In genomic region chr17:29074488-29074887, GRCh38 we compare ENCODE assay signal across 23 cellular contexts. TPM values are rescaled to one million over a fixed set of nuclear protein-coding genes. Genes with fewer than 3 reads are reported as not detected.
"Had no signal": no experiment of that assay in that cellular context is flagged by ENCODE, and none has a peak within 500 bp of the region (broad histone marks: within the 10 kb centered on the region; RNA-seq: fewer than 3 reads in every experiment).

No MANE protein-coding gene starts in this region.

- DNase-seq: activated CD4-positive, alpha-beta T cell treated with anti-CD3 and anti-CD28 coated beads, Interleukin-2, amount 10 ng/mL, durations not matched to agents 7 days and 5 days; activated gamma-delta T cell treated with Interleukin-2 at 50 U/mL for 16 hours; activated T-cell treated with anti-CD3 and anti-CD28 coated beads, Interleukin-2, amount 50 U/mL, for 1 hour; adrenal gland; brain microvascular endothelial cell; central memory CD4-positive, alpha-beta T cell; left lung; mammary epithelial cell; nephron progenitor cell; sigmoid colon; stimulated activated CD4-positive, alpha-beta T cell treated with anti-CD3 and anti-CD28 coated beads, Interleukin-2, amount 100 ng/mL, for 48 hours; stimulated activated CD8-positive, alpha-beta memory T cell treated with anti-CD3 and anti-CD28 coated beads, Interleukin-4, amount 100 ng/mL, for 48 hours; stimulated activated naive CD4-positive, alpha-beta T cell; testis; trophoblast cell had no signal

- H3K79me2 ChIP-seq: parathyroid adenoma had no signal

- H3K36me3 Mint-ChIP-seq: activated naive CD4-positive, alpha-beta T cell treated with anti-CD3 and anti-CD28 coated beads, Interleukin-2, amount 50 U/mL, for 24 hours had no signal

- H3K27ac Mint-ChIP-seq: activated CD4-positive, alpha-beta T cell treated with anti-CD3 and anti-CD28 coated beads, Interleukin-2, amount 10 ng/mL, durations not matched to agents 7 days and 5 days; activated naive CD4-positive, alpha-beta T cell treated with anti-CD3 and anti-CD28 coated beads, Interleukin-2, amount 50 U/mL, for 24 hours; mesothelial cell of epicardium; nephron progenitor cell had no signal

- H2AFZ ChIP-seq: parathyroid adenoma had no signal

- H3K4me1 Mint-ChIP-seq: activated CD4-positive, alpha-beta T cell treated with anti-CD3 and anti-CD28 coated beads, Interleukin-2, amount 10 ng/mL, durations not matched to agents 7 days and 5 days had no signal

- ATAC-seq: activated CD4-positive, CD25-positive, alpha-beta regulatory T cell treated with anti-CD3 and anti-CD28 coated beads, Interleukin-2, amount 50 U/mL, for 24 hours; left lung had no signal

- H3K4me1 ChIP-seq: sigmoid colon, vagina had no signal

- H3K9me3 Mint-ChIP-seq: activated CD4-positive, alpha-beta T cell treated with anti-CD3 and anti-CD28 coated beads, Interleukin-2, amount 10 ng/mL, durations not matched to agents 7 days and 5 days; activated naive CD4-positive, alpha-beta T cell treated with anti-CD3 and anti-CD28 coated beads, Interleukin-2, amount 50 U/mL, for 24 hours; mesothelial cell of epicardium; nephron progenitor cell had no signal

- H3K9me3 ChIP-seq: adrenal gland, ascending aorta, left lung, sigmoid colon, testis, vagina had no signal

- H3K27me3 ChIP-seq: adrenal gland, ascending aorta, left lung, testis, vagina had no signal

- H3K27ac ChIP-seq: adrenal gland, ascending aorta, brain microvascular endothelial cell, coronary artery, epithelial cell of prostate, left lung, parathyroid adenoma, sigmoid colon, testis, vagina had no signal

- H3K36me3 ChIP-seq: brain microvascular endothelial cell had no signal

- H3K9ac ChIP-seq: parathyroid adenoma had no signal

- H3K4me3 Mint-ChIP-seq: activated CD4-positive, alpha-beta T cell treated with anti-CD3 and anti-CD28 coated beads, Interleukin-2, amount 10 ng/mL, durations not matched to agents 7 days and 5 days; activated naive CD4-positive, alpha-beta T cell treated with anti-CD3 and anti-CD28 coated beads, Interleukin-2, amount 50 U/mL, for 24 hours; mesothelial cell of epicardium; nephron progenitor cell had no signal

- H3K4me3 ChIP-seq: adrenal gland, ascending aorta, coronary artery, left lung, sigmoid colon, testis, vagina had no signal

- H3K27me3 Mint-ChIP-seq: activated CD4-positive, alpha-beta T cell treated with anti-CD3 and anti-CD28 coated beads, Interleukin-2, amount 10 ng/mL, durations not matched to agents 7 days and 5 days; activated naive CD4-positive, alpha-beta T cell treated with anti-CD3 and anti-CD28 coated beads, Interleukin-2, amount 50 U/mL, for 24 hours had no signal

RNA-seq across cellular contexts. Expression of gene PIPOX, which starts 31.5 kb away (rescaled TPM):
- total RNA-seq: ascending aorta had no signal
